In genomic region chr17:37710344-37710886, GRCh38 we compare ENCODE assay signal across 9 cellular contexts. TPM values are rescaled to one million over a fixed set of nuclear protein-coding genes. Genes with fewer than 3 reads are reported as not detected.
DNase-seq lines count a peak whose midpoint lies in the region; ATAC-seq and TF ChIP-seq lines count a peak whose summit lies in the region.
"Had no signal": no experiment of that assay in that cellular context is flagged by ENCODE, and none has a peak within 500 bp of the region (broad histone marks: within the 10 kb centered on the region; RNA-seq: fewer than 3 reads in every experiment).

No MANE protein-coding gene starts in this region.

- H3K36me3 Mint-ChIP-seq in immature natural killer cell = no peaks in the 10 kb centered on the region
- H3K36me3 Mint-ChIP-seq: activated naive CD4-positive, alpha-beta T cell treated with anti-CD3 and anti-CD28 coated beads, Interleukin-2, amount 50 U/mL, for 72 hours had no signal

- H3K27me3 Mint-ChIP-seq in immature natural killer cell (ENCODE audit: low read depth in 3 of 3) = peaks cover 2 to 12% (median 7%) of the 10 kb centered on the region in 3 donors

- no peaks in the 10 kb centered on the region for H3K4me1 Mint-ChIP-seq in immature natural killer cell

- ATAC-seq in omental fat pad (ENCODE audit: low FRiP score) (no peak), HG02870 (IDR thresholded peaks at IDR 0.05; ENCODE audit: unreplicated experiment) (no peak)

- no peak for TF ChIP-seq CTCF in omental fat pad (IDR thresholded peaks at IDR 0.05)

- no peaks in the 10 kb centered on the region for H3K9me3 Mint-ChIP-seq in immature natural killer cell
- H3K9me3 Mint-ChIP-seq: activated naive CD4-positive, alpha-beta T cell treated with anti-CD3 and anti-CD28 coated beads, Interleukin-2, amount 50 U/mL, for 72 hours had no signal

- DNase-seq in DMS 273 (lab: John Stamatoyannopoulos, UW; ENCODE audit: unreplicated experiment) (peak; percentile 60), DMS 273 treated with DMSO at 0.1 percent for 48 hours (lab: John Stamatoyannopoulos, UW) (no peak), NCI-H510A treated with DMSO at 0.1 percent for 48 hours (lab: John Stamatoyannopoulos, UW) (peak; percentile 81), erythroblast (lab: John Stamatoyannopoulos, UW) (peak; percentile 46 to 83), pulmonary artery endothelial cell (ENCODE audit: low read depth, low spot score) (peak; percentile 78), immature natural killer cell (no peak), omental fat pad (ENCODE audit: low spot score) (no peak)

- no peak overlapping the region for H3K27ac Mint-ChIP-seq in immature natural killer cell
- H3K27ac Mint-ChIP-seq: activated naive CD4-positive, alpha-beta T cell treated with anti-CD3 and anti-CD28 coated beads, Interleukin-2, amount 50 U/mL, for 72 hours had no signal

- no peak overlapping the region for H3K4me3 Mint-ChIP-seq in immature natural killer cell

- TF ChIP-seq POLR2A in erythroblast (IDR thresholded peaks at IDR 0.05; ENCODE audit: low read length) = no peak

RNA-seq across cellular contexts. Expression of gene HNF1B, which starts 34.4 kb away (rescaled TPM):
- total RNA-seq in pulmonary artery endothelial cell = not detected in 2 replicates
- polyA plus RNA-seq in immature natural killer cell = not detected
- total RNA-seq in omental fat pad = not detected

Comparison
In these comparisons a context has a peak if more than half of its experiments do, and no peak if none do; other contexts are left out.
1. DNase-seq: peak in DMS 273 (single experiment), NCI-H510A treated with DMSO at 0.1 percent for 48 hours (single experiment), erythroblast (2 of 2) and pulmonary artery endothelial cell (single experiment); none in DMS 273 treated with DMSO at 0.1 percent for 48 hours (single experiment), immature natural killer cell (0 of 3) and omental fat pad (single experiment).